ENCODE assay signal across 30 cellular contexts in the genomic region with DNA sequence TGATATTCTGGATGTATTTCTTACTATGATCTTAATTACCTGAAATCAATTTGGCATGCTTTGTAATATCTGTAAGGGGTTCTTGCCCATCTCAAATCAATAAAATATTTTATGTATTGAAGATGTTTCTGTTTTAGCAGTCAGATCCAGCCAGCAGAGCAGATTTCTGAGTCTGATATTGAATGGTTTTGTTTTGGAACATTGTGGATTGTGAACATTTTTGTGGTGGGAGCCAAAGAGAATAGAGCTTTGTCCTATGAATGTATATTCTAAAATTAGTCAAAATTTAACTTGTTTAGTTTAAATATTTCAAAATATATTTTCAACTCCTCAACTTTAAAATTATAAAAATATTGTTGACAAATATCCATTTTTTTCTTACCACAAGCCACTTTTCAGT.
DNase-seq lines count a peak whose midpoint lies in the region; ATAC-seq and TF ChIP-seq lines count a peak whose summit lies in the region.
"Had no signal": no experiment of that assay in that cellular context is flagged by ENCODE, and none has a peak within 500 bp of the region (broad histone marks: within the 10 kb centered on the region; RNA-seq: fewer than 3 reads in every experiment).

No MANE protein-coding gene starts in this region.

- no peaks in the 10 kb centered on the region for H3K27me3 ChIP-seq in CD4-positive, CD25-positive, alpha-beta regulatory T cell (ENCODE audit: control insufficient read depth, insufficient read depth, low read length)
- no peaks in the 10 kb centered on the region for H3K27me3 ChIP-seq in dorsolateral prefrontal cortex
- no peaks in the 10 kb centered on the region for H3K27me3 ChIP-seq in adrenal gland
- H3K27me3 ChIP-seq: BLaER1 treated with 17β-estradiol and CSF1 and Interleukin-3, amounts not matched to agents 10 nM and 100 nM; esophagus squamous epithelium; gastroesophageal sphincter; right lobe of liver; transverse colon had no signal

- H3K4me3 Mint-ChIP-seq in CD4-positive, CD25-positive, alpha-beta regulatory T cell, result no peak overlapping the region
- H3K4me3 Mint-ChIP-seq in T-cell, result no peak overlapping the region
- H3K4me3 Mint-ChIP-seq: activated naive CD4-positive, alpha-beta T cell treated with anti-CD3 and anti-CD28 coated beads, Interleukin-2, amount 10 ng/mL, durations not matched to agents 7 days and 5 days had no signal

- H3K27ac Mint-ChIP-seq in CD4-positive, CD25-positive, alpha-beta regulatory T cell, result peak overlapping the region in 2 of 3 donors; percentile 32 to 38
- H3K27ac Mint-ChIP-seq in T-cell, result peak overlapping the region; percentile 81 to 86
- H3K27ac Mint-ChIP-seq: activated naive CD4-positive, alpha-beta T cell treated with anti-CD3 and anti-CD28 coated beads, Interleukin-2, amount 10 ng/mL, durations not matched to agents 7 days and 5 days; progenitor cell of endocrine pancreas had no signal

- H3K9me3 ChIP-seq in CD4-positive, CD25-positive, alpha-beta regulatory T cell (ENCODE audit: control insufficient read depth in 2 of 2, low read length in 2 of 2), result no peaks in the 10 kb centered on the region
- H3K9me3 ChIP-seq in adrenal gland (replicated peaks in 1 of 3), result no peaks in the 10 kb centered on the region
- H3K9me3 ChIP-seq: esophagus squamous epithelium, gastroesophageal sphincter, lower lobe of right lung, right lobe of liver, transverse colon had no signal

- TF ChIP-seq POLR2A in adrenal gland (IDR thresholded peaks at IDR 0.05), result no peak

- intact Hi-C loops in dorsolateral prefrontal cortex (cut with DNase I) (no loop called here), adrenal gland (cut with DNase I) (no loop called here)

- CTCF ChIA-PET in T-cell (lab: Charles Lee), result interaction anchor here (0.6 to 1.1 kb wide), 2 partner anchors 46 to 62 kb away, joined by 3 to 4 read pairs; no protein-coding TSS in a partner anchor

- peaks cover 12% of the 10 kb centered on the region for H3K4me1 ChIP-seq in CD4-positive, CD25-positive, alpha-beta regulatory T cell (ENCODE audit: control insufficient read depth, insufficient read depth, low read length, poor library complexity, severe bottlenecking)
- H3K4me1 ChIP-seq in adrenal gland (replicated peaks in 1 of 2), result no peaks in the 10 kb centered on the region
- H3K4me1 ChIP-seq: esophagus squamous epithelium, gastroesophageal sphincter, lower lobe of right lung, right lobe of liver had no signal

- no peak overlapping the region for H3K27ac ChIP-seq in CD4-positive, CD25-positive, alpha-beta regulatory T cell (ENCODE audit: insufficient read depth, low read length, poor library complexity, severe bottlenecking)
- H3K27ac ChIP-seq in dorsolateral prefrontal cortex (no peak overlapping the region), adrenal gland (no peak overlapping the region)
- H3K27ac ChIP-seq: BLaER1 treated with 17β-estradiol and CSF1 and Interleukin-3, amounts not matched to agents 10 nM and 100 nM; esophagus squamous epithelium; gastroesophageal sphincter; lower lobe of right lung; right lobe of liver; transverse colon; WERI-Rb-1 had no signal

- H3K36me3 ChIP-seq in CD4-positive, CD25-positive, alpha-beta regulatory T cell (ENCODE audit: control insufficient read depth, insufficient read depth, low read length), result no peaks in the 10 kb centered on the region
- H3K36me3 ChIP-seq in adrenal gland (replicated peaks in 1 of 2), result no peaks in the 10 kb centered on the region
- H3K36me3 ChIP-seq: BLaER1 treated with 17β-estradiol and CSF1 and Interleukin-3, amounts not matched to agents 10 nM and 100 nM; esophagus squamous epithelium; gastroesophageal sphincter; lower lobe of right lung; right lobe of liver; transverse colon; WERI-Rb-1 had no signal

- TF ChIP-seq CTCF in fibroblast of villous mesenchyme (IDR thresholded peaks at IDR 0.05; ENCODE audit: insufficient read depth, low read depth, low read length) (no peak), dorsolateral prefrontal cortex (IDR thresholded peaks at IDR 0.05 in 54 of 56, conservative IDR thresholded peaks at IDR 0.05 in 2 of 56; ENCODE audit: low read depth in 1 of 56, partially characterized antibody in 56 of 56) (no peak), adrenal gland (IDR thresholded peaks at IDR 0.05) (no peak)

- peak; percentile 18 for DNase-seq in AG08395 (ENCODE audit: low spot score)
- no peak for DNase-seq in CD4-positive, CD25-positive, alpha-beta regulatory T cell
- no peak for DNase-seq in T-cell
- DNase-seq in fibroblast of villous mesenchyme (ENCODE audit: low read depth), result peak; percentile 37
- DNase-seq in dorsolateral prefrontal cortex, result no peak
- DNase-seq in adrenal gland, result no peak
- no peak for DNase-seq in RKO (ENCODE audit: low spot score)
- DNase-seq: activated CD4-positive, alpha-beta T cell treated with anti-CD3 and anti-CD28 coated beads for 48 hours; activated naive CD4-positive, alpha-beta T cell treated with anti-CD3 and anti-CD28 coated beads, Interleukin-2, amount 10 ng/mL, durations not matched to agents 7 days and 5 days; central memory CD4-positive, alpha-beta T cell; esophagus squamous epithelium; Kasumi-1; kidney glomerular epithelial cell; lower lobe of right lung; midbrain; MV-4-11; naive thymus-derived CD8-positive, alpha-beta T cell; NCI-H1436 treated with DMSO at 0.1 percent for 48 hours; NCI-H2081 treated with DMSO at 0.1 percent for 48 hours; NCI-H345; right lobe of liver; SHP77; stimulated activated CD4-positive, alpha-beta T cell treated with anti-CD3 and anti-CD28 coated beads, Interleukin-12 subunit alpha, Interleukin-12 subunit beta, amount 100 ng/mL, for 4 hours; stimulated activated CD4-positive, alpha-beta T cell treated with anti-CD3 and anti-CD28 coated beads, Interleukin-2, amount 100 ng/mL, for 48 hours; transverse colon; WERI-Rb-1 had no signal

- H3K4me1 Mint-ChIP-seq in CD4-positive, CD25-positive, alpha-beta regulatory T cell, result peaks cover 0 to 44% (median 9%) of the 10 kb centered on the region in 4 donors
- H3K4me1 Mint-ChIP-seq in T-cell, result peaks cover 45 to 53% (median 52%) of the 10 kb centered on the region in 3 donors

- H3K36me3 Mint-ChIP-seq in CD4-positive, CD25-positive, alpha-beta regulatory T cell, result no peaks in the 10 kb centered on the region
- peaks cover 15% of the 10 kb centered on the region for H3K36me3 Mint-ChIP-seq in T-cell

- H3K4me3 ChIP-seq in CD4-positive, CD25-positive, alpha-beta regulatory T cell (ENCODE audit: low read depth, low read length), result no peak overlapping the region
- no peak overlapping the region for H3K4me3 ChIP-seq in fibroblast of villous mesenchyme (ENCODE audit: low read depth, low read length)
- H3K4me3 ChIP-seq in dorsolateral prefrontal cortex, result no peak overlapping the region
- no peak overlapping the region for H3K4me3 ChIP-seq in adrenal gland
- H3K4me3 ChIP-seq: BLaER1 treated with 17β-estradiol and CSF1 and Interleukin-3, amounts not matched to agents 10 nM and 100 nM; esophagus squamous epithelium; gastroesophageal sphincter; lower lobe of right lung; right lobe of liver; transverse colon had no signal

- H3K9me3 Mint-ChIP-seq in CD4-positive, CD25-positive, alpha-beta regulatory T cell, result peaks cover 0 to 5% (median 0%) of the 10 kb centered on the region in 7 donors
- H3K9me3 Mint-ChIP-seq in T-cell, result peaks cover 0 to 10% (median 0%) of the 10 kb centered on the region in 3 donors

- ATAC-seq in CD4-positive, CD25-positive, alpha-beta regulatory T cell (ENCODE audit: low read depth in 2 of 2), result no peak
- ATAC-seq in T-cell (replicated peaks in 1 of 4), result no peak
- ATAC-seq: gastroesophageal sphincter; lower lobe of right lung; naive thymus-derived CD8-positive, alpha-beta T cell; Panc1; right lobe of liver had no signal

- no peaks in the 10 kb centered on the region for H3K27me3 Mint-ChIP-seq in CD4-positive, CD25-positive, alpha-beta regulatory T cell
- no peaks in the 10 kb centered on the region for H3K27me3 Mint-ChIP-seq in T-cell
- H3K27me3 Mint-ChIP-seq: activated naive CD4-positive, alpha-beta T cell treated with anti-CD3 and anti-CD28 coated beads, Interleukin-2, amount 10 ng/mL, durations not matched to agents 7 days and 5 days; naive thymus-derived CD8-positive, alpha-beta T cell; progenitor cell of endocrine pancreas had no signal

- POLR2A ChIA-PET in T-cell (lab: Charles Lee), result interaction anchor here in 1 of 2 donors (0.6 kb wide), 1 partner anchor 18 kb away, joined by 3 read pairs; no protein-coding TSS in a partner anchor

Comparison
In these comparisons a context has a peak if more than half of its experiments do, and no peak if none do; other contexts are left out.
1. DNase-seq: peak in AG08395 (single experiment) and fibroblast of villous mesenchyme (single experiment); none in CD4-positive, CD25-positive, alpha-beta regulatory T cell (0 of 3), T-cell (0 of 34), dorsolateral prefrontal cortex (0 of 10), adrenal gland (0 of 7) and RKO (single experiment).